In genomic region chr15:72758195-72758594, GRCh38 we compare ENCODE assay signal across 10 cellular contexts. TPM values are rescaled to one million over a fixed set of nuclear protein-coding genes. Genes with fewer than 3 reads are reported as not detected.
DNase-seq lines count a peak whose midpoint lies in the region; ATAC-seq, FAIRE-seq and TF ChIP-seq lines count a peak whose summit lies in the region.
"Had no signal": no experiment of that assay in that cellular context is flagged by ENCODE, and none has a peak within 500 bp of the region (broad histone marks: within the 10 kb centered on the region; RNA-seq: fewer than 3 reads in every experiment).

No MANE protein-coding gene starts in this region.

- DNase-seq in AG20443 (ENCODE audit: low spot score) (peak; percentile 93), NCI-H226 (peak; percentile 91), cerebellar cortex (ENCODE audit: low spot score) (peak; percentile 12), left lung (no peak), D721Med (ENCODE audit: insufficient read length, low spot score) (no peak), sciatic nerve (ENCODE audit: low spot score) (no peak)

- peaks cover 4 to 8% of the 10 kb centered on the region in 2 donors for H3K4me1 ChIP-seq in left lung

- H3K9me3 ChIP-seq in left lung = no peaks in the 10 kb centered on the region

- no peak for TF ChIP-seq CTCF in left lung (IDR thresholded peaks at IDR 0.05)
- TF ChIP-seq CTCF in D721Med (IDR thresholded peaks at IDR 0.05; ENCODE audit: insufficient read depth, missing control alignments) = no peak

- ATAC-seq in left lung (peak; percentile 54), HG02938 (IDR thresholded peaks at IDR 0.05; ENCODE audit: unreplicated experiment) (no peak), sciatic nerve (no peak), GM18873 (IDR thresholded peaks at IDR 0.05; ENCODE audit: low FRiP score, unreplicated experiment) (no peak)

- peaks cover 0 to 98% of the 10 kb centered on the region in 2 donors for H3K36me3 ChIP-seq in left lung

- H3K4me3 ChIP-seq in left lung = no peak overlapping the region

- FAIRE-seq in D721Med (lab: Jason Lieb, UNC) = no peak
- FAIRE-seq: endometrium, TTC549 had no signal

- no peaks in the 10 kb centered on the region for H3K27me3 ChIP-seq in left lung

- intact Hi-C loops in left lung (cut with DNase I) (no loop called here), sciatic nerve (cut with DNase I) (no loop called here)

- no peak overlapping the region for H3K27ac ChIP-seq in left lung

RNA-seq across cellular contexts. Expression of gene ADPGK, which starts 25.4 kb away (rescaled TPM):
- total RNA-seq in left lung (10 to 100 TPM; 54.8 to 89.6 TPM), sciatic nerve (50.6 TPM)

Comparison
In these comparisons a context has a peak if more than half of its experiments do, and no peak if none do; other contexts are left out.
1. DNase-seq: peak in AG20443 (single experiment), NCI-H226 (single experiment) and cerebellar cortex (single experiment); none in left lung (0 of 2), D721Med (single experiment) and sciatic nerve (single experiment).